Comparison of ENCODE assay signal across 1 cellular context in the genomic region with DNA sequence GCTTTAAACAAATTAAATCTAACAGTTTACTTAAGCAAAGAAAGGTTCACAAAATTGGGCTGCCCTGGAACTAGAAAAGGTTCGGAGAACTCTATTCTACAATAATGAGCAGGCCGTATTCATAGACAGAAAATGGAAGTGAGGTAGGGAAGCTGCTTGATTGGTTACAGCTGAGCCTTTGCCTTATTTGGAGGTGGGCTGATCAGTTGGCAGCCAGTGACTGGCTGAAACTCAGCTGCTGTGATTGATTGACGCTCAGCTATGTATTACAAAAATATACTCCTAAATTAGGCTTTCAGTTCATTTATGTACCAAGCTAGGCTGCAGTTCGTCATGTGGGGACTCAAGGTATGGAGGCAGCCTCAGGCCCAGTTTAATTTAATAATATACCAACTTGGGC.
TF ChIP-seq lines count a peak whose summit lies in the region.

No MANE protein-coding gene starts in this region.

TF ChIP-seq in HepG2, 621 proteins besides CTCF, POLR2A, EP300 and RAD21 (continued from another document):
- no peak for TF ChIP-seq REST (IDR thresholded peaks at IDR 0.05; ENCODE audit: borderline replicate concordance in 1 of 2, low read depth in 1 of 2, low read length in 2 of 2)
